In the genomic region with DNA sequence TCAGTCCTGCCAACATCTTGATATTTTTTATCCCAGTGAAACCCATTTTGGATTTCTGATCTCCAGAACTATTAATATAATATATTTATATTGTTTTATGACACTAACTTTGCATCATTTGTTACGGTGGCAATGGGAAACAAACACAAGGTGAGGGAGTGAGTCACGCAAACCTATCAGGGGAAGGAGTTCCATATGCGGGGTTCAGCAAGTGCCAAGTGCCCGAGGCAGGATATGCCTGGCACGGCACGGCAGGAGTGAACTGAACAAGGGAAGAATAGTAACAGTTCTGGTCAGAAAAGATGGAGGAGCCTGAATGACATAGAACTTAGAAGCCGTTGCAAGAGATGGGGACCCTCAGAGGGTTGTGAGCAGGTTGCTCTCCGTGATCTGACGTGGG, we compare ENCODE assay signal across 14 cellular contexts.
"Had no signal": no experiment of that assay in that cellular context is flagged by ENCODE, and none has a peak within 500 bp of the region (broad histone marks: within the 10 kb centered on the region; RNA-seq: fewer than 3 reads in every experiment).

No MANE protein-coding gene starts in this region.

- ATAC-seq: heart left ventricle, left lobe of liver, WTC11 had no signal

- H3K9ac ChIP-seq: parathyroid adenoma had no signal

- H3K9me3 Mint-ChIP-seq: activated CD4-positive, alpha-beta T cell treated with anti-CD3 and anti-CD28 coated beads, Interleukin-2, amount 10 ng/mL, durations not matched to agents 24 days and 14 days had no signal

- H3K27me3 ChIP-seq: ascending aorta, esophagus squamous epithelium, heart left ventricle, tibial artery, vagina had no signal

- H3K4me1 ChIP-seq: ascending aorta, parathyroid adenoma, tibial artery, vagina had no signal

- DNase-seq: activated CD4-positive, alpha-beta T cell treated with anti-CD3 and anti-CD28 coated beads, Interleukin-2, amount 10 ng/mL, durations not matched to agents 24 days and 14 days; activated effector memory CD4-positive, alpha-beta T cell treated with anti-CD3 and anti-CD28 coated beads, Interleukin-2, amount 50 U/mL, for 16 hours; activated T-cell treated with anti-CD3 and anti-CD28 coated beads, Interleukin-2, amount 50 U/mL, for 1 hour; esophagus squamous epithelium; foreskin melanocyte; heart left ventricle; stimulated activated CD4-positive, alpha-beta T cell treated with anti-CD3 and anti-CD28 coated beads, Interleukin-4, amount 100 ng/mL, for 4 hours; tibial artery had no signal

- H3K4me3 ChIP-seq: ascending aorta, esophagus squamous epithelium, heart left ventricle, tibial artery, vagina had no signal

- H3K27ac Mint-ChIP-seq: T-helper 1 cell treated with Interleukin-12 subunit alpha and Interleukin-12 subunit beta and Interleukin-4 antibody, amounts not matched to agents 30 μg/mL and 1 μg/mL, for 36 hours; WTC11 had no signal

- H3K27ac ChIP-seq: ascending aorta, esophagus squamous epithelium, parathyroid adenoma, tibial artery, vagina had no signal

- H3K4me3 Mint-ChIP-seq: activated CD4-positive, alpha-beta T cell treated with anti-CD3 and anti-CD28 coated beads, Interleukin-2, amount 10 ng/mL, durations not matched to agents 24 days and 14 days; T-helper 1 cell treated with Interleukin-12 subunit alpha and Interleukin-12 subunit beta and Interleukin-4 antibody, amounts not matched to agents 30 μg/mL and 1 μg/mL, for 36 hours; WTC11 had no signal

- H3K27me3 Mint-ChIP-seq: activated CD4-positive, alpha-beta T cell treated with anti-CD3 and anti-CD28 coated beads, Interleukin-2, amount 10 ng/mL, durations not matched to agents 24 days and 14 days had no signal

- H3K9me3 ChIP-seq: ascending aorta, esophagus squamous epithelium, tibial artery, vagina had no signal
